10 cellular contexts compared by ENCODE assay signal in genomic region chr10:93435061-93435491, GRCh38. TPM values are rescaled to one million over a fixed set of nuclear protein-coding genes. Genes with fewer than 3 reads are reported as not detected.
DNase-seq lines count a peak whose midpoint lies in the region; ATAC-seq and TF ChIP-seq lines count a peak whose summit lies in the region.
"Had no signal": no experiment of that assay in that cellular context is flagged by ENCODE, and none has a peak within 500 bp of the region (broad histone marks: within the 10 kb centered on the region; RNA-seq: fewer than 3 reads in every experiment).

No MANE protein-coding gene starts in this region.

- TF ChIP-seq CTCF in nephron (IDR thresholded peaks at IDR 0.05; ENCODE audit: unreplicated experiment in 3 of 3) = no peak
- no peak for TF ChIP-seq CTCF in upper lobe of right lung (IDR thresholded peaks at IDR 0.05)

- no peak overlapping the region for H3K4me3 Mint-ChIP-seq in nephron

- H3K9me3 ChIP-seq in adipocyte (ENCODE audit: control insufficient read depth, low read length) = no peaks in the 10 kb centered on the region
- no peaks in the 10 kb centered on the region for H3K9me3 ChIP-seq in upper lobe of right lung

- no peaks in the 10 kb centered on the region for H3K27me3 Mint-ChIP-seq in nephron (ENCODE audit: low read depth)

- peak overlapping the region; percentile 99 to 100 (median 99) for H3K27ac Mint-ChIP-seq in nephron
- H3K27ac Mint-ChIP-seq: activated naive CD4-positive, alpha-beta T cell treated with anti-CD3 and anti-CD28 coated beads, Interleukin-2, amount 50 U/mL, for 72 hours had no signal

- peak overlapping the region; percentile 99 for H3K27ac ChIP-seq in epithelial cell of prostate
- H3K27ac ChIP-seq in upper lobe of right lung = peak overlapping the region; percentile 95

- peak overlapping the region; percentile 68 for H3K9ac ChIP-seq in adipocyte (ENCODE audit: low read length)

- intact Hi-C loops in upper lobe of right lung (cut with DNase I) = no loop called here

- H3K36me3 ChIP-seq in adipocyte (ENCODE audit: control insufficient read depth, insufficient read depth, low read length, severe bottlenecking) = peaks cover 14% of the 10 kb centered on the region
- H3K36me3 ChIP-seq in upper lobe of right lung = peaks cover 10% of the 10 kb centered on the region

- H3K27me3 ChIP-seq in adipocyte (replicated peaks; ENCODE audit: control insufficient read depth, insufficient read depth, low read length) = no peaks in the 10 kb centered on the region
- H3K27me3 ChIP-seq in upper lobe of right lung = no peaks in the 10 kb centered on the region

- H3K4me1 ChIP-seq in adipocyte (ENCODE audit: control insufficient read depth, insufficient read depth, low read length) = peaks cover 61% of the 10 kb centered on the region
- peaks cover 65% of the 10 kb centered on the region for H3K4me1 ChIP-seq in upper lobe of right lung

- no peaks in the 10 kb centered on the region for H3K9me3 Mint-ChIP-seq in nephron

- peaks cover 59% of the 10 kb centered on the region for H3K4me1 Mint-ChIP-seq in nephron

- peak overlapping the region; percentile 1 for H3K4me3 ChIP-seq in adipocyte (ENCODE audit: low read length)
- H3K4me3 ChIP-seq in upper lobe of right lung = no peak overlapping the region
- H3K4me3 ChIP-seq: GM12878 had no signal

- DNase-seq in adipocyte (ENCODE audit: low read depth) (peak; percentile 46), epithelial cell of prostate (ENCODE audit: low read depth, low spot score) (no peak), upper lobe of right lung (no peak), DMS79 treated with DMSO at 0.1 percent for 48 hours (lab: John Stamatoyannopoulos, UW) (no peak)
- DNase-seq: NCI-H1417 treated with DMSO at 0.1 percent for 48 hours had no signal

- H3K36me3 Mint-ChIP-seq in nephron (ENCODE audit: low read depth) = peaks cover 7% of the 10 kb centered on the region

- no peak for ATAC-seq in upper lobe of right lung
- ATAC-seq in GM21367 (IDR thresholded peaks at IDR 0.05; ENCODE audit: unreplicated experiment) = no peak
- no peak for ATAC-seq in GM19463 (IDR thresholded peaks at IDR 0.05; ENCODE audit: unreplicated experiment)
- ATAC-seq: activated naive CD4-positive, alpha-beta T cell treated with anti-CD3 and anti-CD28 coated beads, Interleukin-2, amount 50 U/mL, for 72 hours; GM12878 had no signal

RNA-seq across cellular contexts. Expression of gene MYOF, which starts 47.1 kb away (rescaled TPM):
- total RNA-seq in upper lobe of right lung = 132 TPM
